Comparison of ENCODE assay signal across 15 cellular contexts in genomic region chr2:72278046-72278445, GRCh38.
A peak's percentile ranks its signal among the peaks of the same experiment; 100 is the strongest.
DNase-seq lines count a peak whose midpoint lies in the region; ATAC-seq and TF ChIP-seq lines count a peak whose summit lies in the region.
"Had no signal": no experiment of that assay in that cellular context is flagged by ENCODE, and none has a peak within 500 bp of the region (broad histone marks: within the 10 kb centered on the region; RNA-seq: fewer than 3 reads in every experiment).

No MANE protein-coding gene starts in this region.

- H3K36me3 Mint-ChIP-seq in mesothelial cell of epicardium, result peaks cover 16% of the 10 kb centered on the region
- H3K36me3 Mint-ChIP-seq in activated naive CD4-positive, alpha-beta T cell treated with anti-CD3 and anti-CD28 coated beads for 36 hours (ENCODE audit: low read depth), result peaks cover 2% of the 10 kb centered on the region
- H3K36me3 Mint-ChIP-seq: CD14-positive monocyte had no signal

- CTCF ChIA-PET in activated naive CD4-positive, alpha-beta T cell treated with anti-CD3 and anti-CD28 coated beads for 36 hours (lab: Charles Lee), result no interaction called here

- H3K4me1 Mint-ChIP-seq in mesothelial cell of epicardium, result peaks cover 71% of the 10 kb centered on the region
- no peaks in the 10 kb centered on the region for H3K4me1 Mint-ChIP-seq in activated naive CD4-positive, alpha-beta T cell treated with anti-CD3 and anti-CD28 coated beads for 36 hours (ENCODE audit: low read depth)
- H3K4me1 Mint-ChIP-seq: CD14-positive monocyte had no signal

- peak overlapping the region; percentile 87 for H3K27ac Mint-ChIP-seq in mesothelial cell of epicardium
- H3K27ac Mint-ChIP-seq in activated naive CD4-positive, alpha-beta T cell treated with anti-CD3 and anti-CD28 coated beads for 36 hours, result no peak overlapping the region
- H3K27ac Mint-ChIP-seq: CD14-positive monocyte; nephron progenitor cell; stimulated activated naive CD8-positive, alpha-beta T cell treated with anti-CD3 and anti-CD28 coated beads, Interleukin-15, Interleukin-2, amounts not matched to agents 100 ng/mL and 50 ng/mL, for 24 hours had no signal

- intact Hi-C loops in activated naive CD4-positive, alpha-beta T cell treated with anti-CD3 and anti-CD28 coated beads for 36 hours (cut with micrococcal nuclease), result no loop called here

- in situ Hi-C loops in Caki2 (cut with HindIII; ENCODE audit: low pct_unique_long_range_greater_than_20kb, low sequenced_read_pairs), result no loop called here

- no peak for ATAC-seq in GM18873 (IDR thresholded peaks at IDR 0.05; ENCODE audit: low FRiP score, unreplicated experiment)
- no peak for ATAC-seq in GM21381 (IDR thresholded peaks at IDR 0.05; ENCODE audit: unreplicated experiment)

- no peak for TF ChIP-seq CTCF in mesothelial cell of epicardium (IDR thresholded peaks at IDR 0.05; ENCODE audit: unreplicated experiment)

- no peak overlapping the region for H3K4me3 Mint-ChIP-seq in mesothelial cell of epicardium
- H3K4me3 Mint-ChIP-seq in activated naive CD4-positive, alpha-beta T cell treated with anti-CD3 and anti-CD28 coated beads for 36 hours, result no peak overlapping the region
- H3K4me3 Mint-ChIP-seq: CD14-positive monocyte; nephron progenitor cell; stimulated activated naive CD8-positive, alpha-beta T cell treated with anti-CD3 and anti-CD28 coated beads, Interleukin-15, Interleukin-2, amounts not matched to agents 100 ng/mL and 50 ng/mL, for 24 hours had no signal

- no peaks in the 10 kb centered on the region for H3K27me3 Mint-ChIP-seq in mesothelial cell of epicardium (ENCODE audit: low read depth)
- H3K27me3 Mint-ChIP-seq in activated naive CD4-positive, alpha-beta T cell treated with anti-CD3 and anti-CD28 coated beads for 36 hours (ENCODE audit: low read depth), result no peaks in the 10 kb centered on the region
- H3K27me3 Mint-ChIP-seq: stimulated activated naive CD8-positive, alpha-beta T cell treated with anti-CD3 and anti-CD28 coated beads, Interleukin-15, Interleukin-2, amounts not matched to agents 100 ng/mL and 50 ng/mL, for 24 hours had no signal

- H3K9me3 Mint-ChIP-seq in mesothelial cell of epicardium, result peaks cover 15% of the 10 kb centered on the region
- no peaks in the 10 kb centered on the region for H3K9me3 Mint-ChIP-seq in activated naive CD4-positive, alpha-beta T cell treated with anti-CD3 and anti-CD28 coated beads for 36 hours
- H3K9me3 Mint-ChIP-seq: nephron progenitor cell had no signal

- peak; percentile 46 for DNase-seq in Caki2 (ENCODE audit: low read depth)
- peak; percentile 46 for DNase-seq in NCI-H226
- peak; percentile 29 for DNase-seq in dermis blood vessel endothelial cell
- DNase-seq in mesothelial cell of epicardium (ENCODE audit: low spot score in 2 of 2, unreplicated experiment in 2 of 2), result no peak
- no peak for DNase-seq in activated naive CD4-positive, alpha-beta T cell treated with anti-CD3 and anti-CD28 coated beads for 36 hours
- no peak for DNase-seq in MV-4-11 (lab: John Stamatoyannopoulos, UW)
- DNase-seq: activated CD4-positive, CD25-positive, alpha-beta regulatory T cell treated with anti-CD3 and anti-CD28 coated beads, Interleukin-2, amount 50 U/mL, for 72 hours; amygdala; effector CD8-positive, alpha-beta T cell; nephron progenitor cell; SW 1271 had no signal

Comparison
In these comparisons a context has a peak if more than half of its experiments do, and no peak if none do; other contexts are left out.
1. DNase-seq: peak in Caki2 (single experiment), NCI-H226 (single experiment) and dermis blood vessel endothelial cell (single experiment); none in mesothelial cell of epicardium (0 of 2), activated naive CD4-positive, alpha-beta T cell treated with anti-CD3 and anti-CD28 coated beads for 36 hours (single experiment) and MV-4-11 (single experiment).